In the genomic region with DNA sequence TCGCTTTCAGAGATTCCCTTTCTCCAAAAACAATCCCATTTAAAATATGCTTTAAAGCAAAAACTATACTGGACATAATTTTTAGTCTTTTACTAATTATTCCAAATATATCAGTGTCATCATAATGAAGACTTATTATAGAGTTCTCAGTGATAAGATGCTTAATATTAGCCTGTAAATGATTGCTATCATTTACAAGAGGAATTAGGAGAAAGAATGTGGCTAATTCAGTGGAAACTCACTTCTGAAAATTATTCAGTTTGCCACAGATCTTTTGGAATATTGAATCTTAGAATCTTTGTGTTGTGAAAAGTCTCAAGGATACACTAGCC, we compare ENCODE assay signal across 11 cellular contexts.
"Had no signal": no experiment of that assay in that cellular context is flagged by ENCODE, and none has a peak within 500 bp of the region (broad histone marks: within the 10 kb centered on the region; RNA-seq: fewer than 3 reads in every experiment).

No MANE protein-coding gene starts in this region.

- H2AFZ ChIP-seq: parathyroid adenoma had no signal

- H3K36me3 Mint-ChIP-seq: activated naive CD4-positive, alpha-beta T cell treated with anti-CD3 and anti-CD28 coated beads, Interleukin-2, amount 50 U/mL, for 72 hours had no signal

- H3K4me3 Mint-ChIP-seq: activated B cell treated with CpG ODN at 0.5 μM for 24 hours; activated CD8-positive, alpha-beta T cell treated with anti-CD3 and anti-CD28 coated beads, Interleukin-2, amount 10 ng/mL, durations not matched to agents 7 days and 5 days; activated T-cell treated with anti-CD3 and anti-CD28 coated beads, Interleukin-2, amount 50 U/mL, for 72 hours; T-helper 2 cell treated with Interferon-gamma antibody and Interleukin-4, amounts not matched to agents 5 μg/mL and 100 μg/mL, for 36 hours had no signal

- H3K27ac ChIP-seq: heart right ventricle, parathyroid adenoma, transverse colon had no signal

- H3K27me3 ChIP-seq: heart right ventricle, neutrophil, transverse colon had no signal

- H3K9me3 Mint-ChIP-seq: activated B cell treated with CpG ODN at 0.5 μM for 24 hours; activated naive CD4-positive, alpha-beta T cell treated with anti-CD3 and anti-CD28 coated beads, Interleukin-2, amount 50 U/mL, for 72 hours; activated T-cell treated with anti-CD3 and anti-CD28 coated beads, Interleukin-2, amount 50 U/mL, for 72 hours; T-helper 2 cell treated with Interferon-gamma antibody and Interleukin-4, amounts not matched to agents 5 μg/mL and 100 μg/mL, for 36 hours had no signal

- H3K9me3 ChIP-seq: heart right ventricle, neutrophil, transverse colon had no signal

- H3K27me3 Mint-ChIP-seq: activated B cell treated with CpG ODN at 0.5 μM for 24 hours had no signal

- H3K9ac ChIP-seq: parathyroid adenoma had no signal

- DNase-seq: activated gamma-delta T cell, cortex of kidney had no signal

- H3K4me3 ChIP-seq: heart right ventricle, transverse colon had no signal

- H3K36me3 ChIP-seq: heart right ventricle, neutrophil, transverse colon had no signal

- H3K27ac Mint-ChIP-seq: activated B cell treated with CpG ODN at 0.5 μM for 24 hours; activated CD8-positive, alpha-beta T cell treated with anti-CD3 and anti-CD28 coated beads, Interleukin-2, amount 10 ng/mL, durations not matched to agents 7 days and 5 days; activated naive CD4-positive, alpha-beta T cell treated with anti-CD3 and anti-CD28 coated beads, Interleukin-2, amount 50 U/mL, for 72 hours; activated T-cell treated with anti-CD3 and anti-CD28 coated beads, Interleukin-2, amount 50 U/mL, for 72 hours; T-helper 2 cell treated with Interferon-gamma antibody and Interleukin-4, amounts not matched to agents 5 μg/mL and 100 μg/mL, for 36 hours had no signal
